ENCODE assay signal across 20 cellular contexts in genomic region chr7:69994218-69994617, GRCh38.
DNase-seq lines count a peak whose midpoint lies in the region; ATAC-seq and TF ChIP-seq lines count a peak whose summit lies in the region.
"Had no signal": no experiment of that assay in that cellular context is flagged by ENCODE, and none has a peak within 500 bp of the region (broad histone marks: within the 10 kb centered on the region; RNA-seq: fewer than 3 reads in every experiment).

No MANE protein-coding gene starts in this region.

- no peak overlapping the region for H3K4me3 Mint-ChIP-seq in progenitor cell of endocrine pancreas (ENCODE audit: low read depth)
- H3K4me3 Mint-ChIP-seq: CD14-positive monocyte; CD4-positive, alpha-beta memory T cell; CD4-positive, CD25-positive, alpha-beta regulatory T cell; CD8-positive, alpha-beta memory T cell had no signal

- H3K27ac Mint-ChIP-seq in progenitor cell of endocrine pancreas = peak overlapping the region; percentile 73
- H3K27ac Mint-ChIP-seq: CD14-positive monocyte; CD4-positive, alpha-beta memory T cell; CD4-positive, CD25-positive, alpha-beta regulatory T cell had no signal

- POLR2A ChIA-PET in GM10248 (lab: Yijun Ruan, JAX) = no interaction called here

- peak overlapping the region; percentile 60 for H3K27ac ChIP-seq in VCaP
- no peak overlapping the region for H3K27ac ChIP-seq in effector memory CD4-positive, alpha-beta T cell (ENCODE audit: insufficient read depth, low read length, poor library complexity, severe bottlenecking)
- H3K27ac ChIP-seq: BLaER1 had no signal

- peaks cover 32% of the 10 kb centered on the region for H3K4me1 Mint-ChIP-seq in progenitor cell of endocrine pancreas (ENCODE audit: low read depth)
- H3K4me1 Mint-ChIP-seq: CD14-positive monocyte; CD4-positive, alpha-beta memory T cell; CD4-positive, CD25-positive, alpha-beta regulatory T cell; CD8-positive, alpha-beta memory T cell had no signal

- H3K27me3 ChIP-seq in effector memory CD4-positive, alpha-beta T cell (replicated peaks; ENCODE audit: control insufficient read depth, insufficient read depth, low read length, poor library complexity, severe bottlenecking) = no peaks in the 10 kb centered on the region
- H3K27me3 ChIP-seq: BE2C, BLaER1 had no signal

- H3K36me3 Mint-ChIP-seq in progenitor cell of endocrine pancreas (ENCODE audit: insufficient read depth) = peaks cover 1% of the 10 kb centered on the region
- H3K36me3 Mint-ChIP-seq: CD14-positive monocyte; CD4-positive, alpha-beta memory T cell; CD4-positive, CD25-positive, alpha-beta regulatory T cell; CD8-positive, alpha-beta memory T cell had no signal

- CTCF ChIA-PET in GM10248 (lab: Yijun Ruan, JAX) = interaction anchor here (2.1 kb wide), 1 partner anchor 12 kb away, joined by 9 read pairs; no protein-coding TSS in a partner anchor

- no peaks in the 10 kb centered on the region for H3K9me3 ChIP-seq in effector memory CD4-positive, alpha-beta T cell (ENCODE audit: control insufficient read depth, low read length)
- H3K9me3 ChIP-seq: BE2C had no signal

- no peaks in the 10 kb centered on the region for H3K36me3 ChIP-seq in effector memory CD4-positive, alpha-beta T cell (ENCODE audit: control insufficient read depth, insufficient read depth, low read length)
- H3K36me3 ChIP-seq: BE2C had no signal

- no peaks in the 10 kb centered on the region for H3K4me1 ChIP-seq in effector memory CD4-positive, alpha-beta T cell (ENCODE audit: control insufficient read depth, insufficient read depth, low read length, poor library complexity, severe bottlenecking)
- H3K4me1 ChIP-seq: BE2C had no signal

- H3K4me3 ChIP-seq in effector memory CD4-positive, alpha-beta T cell (ENCODE audit: insufficient read depth, low read depth, low read length, poor library complexity, severe bottlenecking) = no peak overlapping the region
- H3K4me3 ChIP-seq: BLaER1 had no signal

- peaks cover 2% of the 10 kb centered on the region for H3K9me3 Mint-ChIP-seq in progenitor cell of endocrine pancreas (ENCODE audit: low read depth)
- H3K9me3 Mint-ChIP-seq: CD14-positive monocyte; CD8-positive, alpha-beta memory T cell had no signal

- no peak for TF ChIP-seq CTCF in VCaP (conservative IDR thresholded peaks at IDR 0.05)
- no peak for TF ChIP-seq CTCF in progenitor cell of endocrine pancreas (IDR thresholded peaks at IDR 0.05; ENCODE audit: unreplicated experiment)
- TF ChIP-seq CTCF in GM10248 (IDR thresholded peaks at IDR 0.05; ENCODE audit: control extremely low read depth, extremely low read depth, low read depth, missing control alignments) = no peak

- DNase-seq in astrocyte of the hippocampus (ENCODE audit: low read depth, low spot score) (peak; percentile 62), progenitor cell of endocrine pancreas (ENCODE audit: low spot score, unreplicated experiment) (no peak), GM10248 (ENCODE audit: extremely low spot score) (no peak)
- DNase-seq in effector memory CD4-positive, alpha-beta T cell = no peak
- DNase-seq: 8988T; ACHN; BE2C; CD4-positive, alpha-beta memory T cell; CD4-positive, CD25-positive, alpha-beta regulatory T cell; CD8-positive, alpha-beta memory T cell; DMS 273 treated with DMSO at 0.1 percent for 48 hours; DMS79; DND-41; EL; GDM1 had no signal

- H3K27me3 Mint-ChIP-seq in progenitor cell of endocrine pancreas = no peaks in the 10 kb centered on the region
- H3K27me3 Mint-ChIP-seq: CD4-positive, alpha-beta memory T cell; CD4-positive, CD25-positive, alpha-beta regulatory T cell had no signal

- no peak for ATAC-seq in GM18870 (IDR thresholded peaks at IDR 0.05; ENCODE audit: unreplicated experiment)
- ATAC-seq in GM18519 (IDR thresholded peaks at IDR 0.05; ENCODE audit: low FRiP score, unreplicated experiment) = no peak
